ENCODE assay signal across 15 cellular contexts in the genomic region with DNA sequence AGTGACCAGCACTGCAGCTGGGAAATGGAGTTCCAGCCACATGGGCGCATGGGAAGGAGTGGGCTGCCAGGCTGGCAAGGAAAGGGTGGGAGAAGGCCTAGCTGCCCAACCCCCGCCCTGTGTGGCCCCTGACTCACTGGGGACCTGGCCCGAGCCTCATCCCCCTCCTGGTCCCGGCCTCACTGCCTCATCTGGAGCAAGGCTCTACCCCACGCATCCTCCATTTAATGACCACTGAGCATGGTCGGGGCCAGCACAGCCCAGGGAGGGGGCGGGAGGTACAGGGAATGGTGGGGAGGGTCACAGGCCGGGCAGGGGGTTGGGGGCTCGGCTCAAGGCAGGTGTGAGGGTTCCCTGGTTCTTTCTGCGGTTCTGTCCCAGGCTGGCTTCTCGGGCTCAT. TPM values are rescaled to one million over a fixed set of nuclear protein-coding genes. Genes with fewer than 3 reads are reported as not detected.
DNase-seq lines count a peak whose midpoint lies in the region; ATAC-seq and TF ChIP-seq lines count a peak whose summit lies in the region.
"Had no signal": no experiment of that assay in that cellular context is flagged by ENCODE, and none has a peak within 500 bp of the region (broad histone marks: within the 10 kb centered on the region; RNA-seq: fewer than 3 reads in every experiment).

No MANE protein-coding gene starts in this region.

- peak overlapping the region; percentile 22 for H4K91ac ChIP-seq in neuronal stem cell (ENCODE audit: low read depth, low read length, poor library complexity)

- peak overlapping the region; percentile 95 for H3K4ac ChIP-seq in neuronal stem cell (ENCODE audit: low read length)

- H3K9me2 ChIP-seq in PC-3 (replicated peaks; ENCODE audit: low read length): no peaks in the 10 kb centered on the region

- H3K36me3 ChIP-seq in PC-3 (ENCODE audit: low read depth, low read length) (no peaks in the 10 kb centered on the region), neuronal stem cell (replicated peaks in 1 of 2; ENCODE audit: control insufficient read depth in 2 of 2, insufficient read depth in 2 of 2, low read length in 2 of 2) (no peaks in the 10 kb centered on the region), WERI-Rb-1 (no peaks in the 10 kb centered on the region)

- no peak overlapping the region for H2AFZ ChIP-seq in PC-3 (ENCODE audit: low read length)
- peak overlapping the region; percentile 88 for H2AFZ ChIP-seq in neuronal stem cell (ENCODE audit: low read length)

- no peaks in the 10 kb centered on the region for H3K79me1 ChIP-seq in neuronal stem cell (ENCODE audit: low read depth, low read length)

- H4K8ac ChIP-seq in neuronal stem cell (ENCODE audit: low read depth, low read length): peak overlapping the region; percentile 95

- no peaks in the 10 kb centered on the region for H3K79me2 ChIP-seq in PC-3 (ENCODE audit: low read length)

- H3K9me3 ChIP-seq in PC-3 (ENCODE audit: low read length) (no peaks in the 10 kb centered on the region), neuronal stem cell (replicated peaks in 1 of 2; ENCODE audit: control insufficient read depth in 2 of 2, insufficient read depth in 1 of 2, low read depth in 1 of 2, low read length in 2 of 2) (no peaks in the 10 kb centered on the region), WERI-Rb-1 (ENCODE audit: severe bottlenecking) (no peaks in the 10 kb centered on the region)

- H2BK15ac ChIP-seq in neuronal stem cell (ENCODE audit: low read length): peak overlapping the region; percentile 99

- TF ChIP-seq CTCF in PC-3 (conservative IDR thresholded peaks at IDR 0.05; ENCODE audit: low read depth, low read length) (no peak), WERI-Rb-1 (IDR thresholded peaks at IDR 0.05; ENCODE audit: low read depth, low read length) (no peak)

- H4K20me1 ChIP-seq in PC-3 (ENCODE audit: low read length): no peaks in the 10 kb centered on the region

- peak overlapping the region; percentile 98 for H2AK5ac ChIP-seq in neuronal stem cell (ENCODE audit: low read depth, low read length)

- no peaks in the 10 kb centered on the region for H3F3A ChIP-seq in PC-3 (ENCODE audit: low read length, unreplicated experiment)

- DNase-seq in PC-3 (no peak), epithelial cell of prostate (ENCODE audit: low read depth, low spot score) (no peak), neuronal stem cell (ENCODE audit: low spot score) (no peak), 8988T (no peak), WERI-Rb-1 (no peak)
- DNase-seq: IMR-90, Kasumi-1, NCI-H187 treated with DMSO at 0.1 percent for 48 hours, NCI-H446, NCI-H748 treated with DMSO at 0.1 percent for 48 hours, SIG-M5 had no signal

- no peak for ATAC-seq in PC-3
- ATAC-seq in HG02973 (IDR thresholded peaks at IDR 0.05; ENCODE audit: unreplicated experiment): no peak
- no peak for ATAC-seq in HG03432 (IDR thresholded peaks at IDR 0.05; ENCODE audit: unreplicated experiment)

- H3K4me1 ChIP-seq in PC-3 (ENCODE audit: insufficient read depth, low read length): peaks cover 15% of the 10 kb centered on the region
- H3K4me1 ChIP-seq in neuronal stem cell (ENCODE audit: control insufficient read depth in 2 of 2, insufficient read depth in 1 of 2, low read depth in 1 of 2, low read length in 2 of 2): peaks cover 19 to 22% of the 10 kb centered on the region in 2 donors

- no peak overlapping the region for H3K27ac ChIP-seq in PC-3 (ENCODE audit: low read length)
- H3K27ac ChIP-seq in epithelial cell of prostate: peak overlapping the region; percentile 5
- peak overlapping the region; percentile 35 for H3K27ac ChIP-seq in neuronal stem cell (replicated peaks; ENCODE audit: low read length)
- H3K27ac ChIP-seq in temporal lobe (ENCODE audit: low read depth, low read length): peak overlapping the region; percentile 4
- no peak overlapping the region for H3K27ac ChIP-seq in WERI-Rb-1

- H3K4me2 ChIP-seq in PC-3 (ENCODE audit: low read length) (peak overlapping the region; percentile 37; the same call in 1 of the 2 replicates), neuronal stem cell (ENCODE audit: insufficient read depth, low read length, poor library complexity, severe bottlenecking) (no peak overlapping the region)

- no CpG with 5 or more reads among the region's 11 CpGs for WGBS in neuronal stem cell (ENCODE audit: extremely low coverage in 2 of 2, insufficient read length in 2 of 2, insufficient replicate concordance in 1 of 2), 2 donors

- H3K9ac ChIP-seq in PC-3 (ENCODE audit: low read length) (no peak overlapping the region), neuronal stem cell (ENCODE audit: low read depth, low read length, poor library complexity) (peak overlapping the region; percentile 54)

- H3K4me3 ChIP-seq in PC-3 (ENCODE audit: low read length) (no peak overlapping the region), neuronal stem cell (ENCODE audit: low read length in 2 of 2) (peak overlapping the region in 1 of 2 donors; percentile 18), WERI-Rb-1 (ENCODE audit: low read depth, low read length) (no peak overlapping the region)

- H3K18ac ChIP-seq in neuronal stem cell (ENCODE audit: low read length): peak overlapping the region; percentile 92

- CTCF ChIA-PET in PC-3 (lab: Charles Lee): interaction anchor here (1.0 kb wide), 1 partner anchor 94 kb away, joined by 3 read pairs; no protein-coding TSS in a partner anchor

- H2BK12ac ChIP-seq in neuronal stem cell (ENCODE audit: low read length): peak overlapping the region; percentile 82

- BruUV-seq in PC-3 (replicated peaks; lab: Mats Ljungman, UMichigan): no TSS peak

- POLR2A ChIA-PET in PC-3 (lab: Charles Lee; ENCODE audit: unreplicated experiment): no interaction called here

- intact Hi-C loops in PC-3 (cut with micrococcal nuclease): no loop called here

- H3K23ac ChIP-seq in neuronal stem cell (ENCODE audit: low read depth, low read length, poor library complexity): peak overlapping the region; percentile 16

- H3K14ac ChIP-seq in neuronal stem cell (ENCODE audit: low read length): peak overlapping the region; percentile 78

- no peaks in the 10 kb centered on the region for H3K27me3 ChIP-seq in PC-3 (ENCODE audit: low read length)
- H3K27me3 ChIP-seq in neuronal stem cell (ENCODE audit: control insufficient read depth in 3 of 3, insufficient read depth in 3 of 3, low read depth in 1 of 3, low read length in 3 of 3): peaks cover 0 to 28% (median 0%) of the 10 kb centered on the region in 3 experiments
- no peaks in the 10 kb centered on the region for H3K27me3 ChIP-seq in WERI-Rb-1 (ENCODE audit: insufficient read depth, low read depth, severe bottlenecking)

- H2BK5ac ChIP-seq in neuronal stem cell (ENCODE audit: low read length): peak overlapping the region; percentile 93

- H2BK120ac ChIP-seq in neuronal stem cell (ENCODE audit: low read depth, low read length): peak overlapping the region; percentile 95

RNA-seq across cellular contexts. Expression of gene SPNS2, which starts 16.1 kb away (rescaled TPM):
- total RNA-seq in PC-3 (2014; rRNA removed): 2.6 and 7.9 TPM in 2 replicates
- polyA plus RNA-seq in neuronal stem cell (2013, experiment 1 of 2): 0.54 TPM
- 0.58 TPM for polyA plus RNA-seq in neuronal stem cell (2013, experiment 2 of 2)
- total RNA-seq in temporal lobe: 7.9 TPM
- polyA plus RNA-seq: BJ, IMR-90 had no signal

RNA-seq across cellular contexts. Expression of gene MYBBP1A, which starts 40.4 kb away (rescaled TPM):
- total RNA-seq in PC-3 (2014; rRNA removed) (155 and 171 TPM in 2 replicates), temporal lobe (16.2 TPM)
- polyA plus RNA-seq in neuronal stem cell (2013, experiment 1 of 2): 15.0 TPM
- polyA plus RNA-seq in neuronal stem cell (2013, experiment 2 of 2): 14.9 TPM

RNA-seq across cellular contexts. Expression of gene GGT6, which starts 45.6 kb away (rescaled TPM):
- not detected in 2 replicates for total RNA-seq in PC-3 (2014; rRNA removed)
- polyA plus RNA-seq in neuronal stem cell (2013, experiment 1 of 2): not detected
- polyA plus RNA-seq in neuronal stem cell (2013, experiment 2 of 2): not detected
- total RNA-seq in temporal lobe: not detected
- total RNA-seq: IMR-90 had no signal
- polyA plus RNA-seq: BJ, IMR-90 had no signal

Comparison
In these comparisons a context has a peak if more than half of its experiments do, and no peak if none do; other contexts are left out.
1. H3K27ac ChIP-seq: peak in epithelial cell of prostate (single experiment), neuronal stem cell (single experiment) and temporal lobe (single experiment); none in PC-3 (single experiment) and WERI-Rb-1 (single experiment).